ENCODE assay signal across 23 cellular contexts in the genomic region with DNA sequence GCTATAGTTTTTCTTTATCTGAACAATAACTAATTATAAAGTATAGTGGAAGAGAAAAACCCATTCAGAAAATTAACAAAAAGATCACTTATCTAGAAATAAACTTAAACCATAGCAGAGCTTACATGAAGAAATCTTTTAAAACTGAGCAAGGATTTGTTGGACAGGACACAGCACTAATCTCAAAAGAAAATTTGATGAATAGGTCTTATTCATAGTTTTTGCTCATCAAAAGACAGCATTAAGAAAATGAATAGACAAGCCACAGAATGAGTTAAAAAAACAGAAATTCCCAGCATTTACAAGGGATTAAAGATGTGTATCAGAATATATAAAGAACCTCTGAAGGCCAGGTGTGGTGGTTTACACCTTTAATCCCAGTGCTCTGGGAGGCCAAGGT.
"Had no signal": no experiment of that assay in that cellular context is flagged by ENCODE, and none has a peak within 500 bp of the region (broad histone marks: within the 10 kb centered on the region; RNA-seq: fewer than 3 reads in every experiment).

No MANE protein-coding gene starts in this region.

- H3K36me3 ChIP-seq: colonic mucosa, esophagus muscularis mucosa, esophagus squamous epithelium, gastrocnemius medialis, gastroesophageal sphincter, heart left ventricle, heart right ventricle had no signal

- DNase-seq: colonic mucosa; cortex of kidney; dermis blood vessel endothelial cell; dorsolateral prefrontal cortex; effector CD4-positive, alpha-beta T cell; effector CD8-positive, alpha-beta T cell; effector memory CD4-positive, alpha-beta T cell; effector memory CD8-positive, alpha-beta T cell; endodermal cell; erythroblast; esophagus squamous epithelium; foreskin fibroblast; foreskin keratinocyte; gastrocnemius medialis; glutamatergic neuron; head of caudate nucleus; heart left ventricle; heart right ventricle had no signal

- ATAC-seq: effector memory CD8-positive, alpha-beta T cell; esophagus mucosa; foreskin keratinocyte; gastrocnemius medialis; gastroesophageal sphincter; heart left ventricle; heart right ventricle had no signal

- H3K27me3 ChIP-seq: colonic mucosa, dorsolateral prefrontal cortex, esophagus muscularis mucosa, esophagus squamous epithelium, foreskin keratinocyte, gastrocnemius medialis, gastroesophageal sphincter, heart left ventricle, heart right ventricle, hepatocyte had no signal

- H3K4me1 ChIP-seq: colonic mucosa had no signal

- H3K9me3 ChIP-seq: colonic mucosa, esophagus squamous epithelium, gastrocnemius medialis had no signal

- H3K4me3 ChIP-seq: colonic mucosa, coronary artery, dorsolateral prefrontal cortex, esophagus muscularis mucosa, esophagus squamous epithelium, gastrocnemius medialis, gastroesophageal sphincter, heart left ventricle, heart right ventricle, hepatocyte had no signal
